ENCODE assay signal across 1 cellular context in the genomic region with DNA sequence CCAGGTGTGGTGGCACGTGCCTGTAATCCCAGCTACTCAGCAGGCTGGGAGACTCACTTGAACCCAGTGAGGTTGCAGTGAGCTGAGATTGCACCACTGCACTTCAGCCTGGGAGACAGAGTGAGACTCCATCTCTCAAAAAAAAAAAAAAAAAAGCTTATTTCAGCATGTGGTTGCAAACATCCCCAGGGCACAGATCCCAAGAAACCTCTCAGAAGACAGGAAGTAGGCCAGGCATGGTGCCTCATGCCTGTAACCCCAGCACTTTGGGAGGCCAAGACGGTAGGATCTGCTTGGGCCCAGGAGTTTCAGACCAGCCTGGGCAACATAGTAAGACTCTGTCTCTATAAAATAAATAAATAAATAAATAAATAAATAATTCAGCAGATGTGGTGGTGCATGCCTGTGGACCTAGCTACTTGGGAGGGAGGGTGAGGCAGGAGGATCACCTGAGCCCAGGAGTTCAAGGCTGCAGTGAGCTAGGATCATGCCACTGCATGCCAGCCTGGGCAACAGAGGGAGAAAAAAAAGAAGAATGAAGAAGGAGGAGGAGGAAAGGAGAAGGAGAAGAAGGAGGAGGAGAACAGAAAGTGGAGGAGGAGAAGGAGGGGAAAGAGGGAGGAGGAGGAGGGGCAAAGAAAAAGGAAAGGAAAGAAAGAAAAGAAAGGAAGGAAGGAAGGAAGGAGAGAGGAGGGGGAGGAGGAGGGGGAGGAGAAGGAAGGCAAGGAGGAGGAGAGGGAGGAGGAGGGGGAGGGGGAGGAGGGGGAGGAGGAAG.
TF ChIP-seq lines count a peak whose summit lies in the region.

No MANE protein-coding gene starts in this region.

TF ChIP-seq in A549, 52 proteins besides CTCF, POLR2A, EP300 and RAD21:
- no peak for TF ChIP-seq BHLHE40 (IDR thresholded peaks at IDR 0.05; ENCODE audit: low read depth, low read length)
- TF ChIP-seq ZC3H11A (IDR thresholded peaks at IDR 0.05) = peak; percentile 19; the same call in 1 of the 2 replicates
TF ChIP-seq in A549: peak in this region for 1.
